In genomic region chr3:50657407-50657806, GRCh38 we compare ENCODE assay signal across 25 cellular contexts. TPM values are rescaled to one million over a fixed set of nuclear protein-coding genes. Genes with fewer than 3 reads are reported as not detected.
"Had no signal": no experiment of that assay in that cellular context is flagged by ENCODE, and none has a peak within 500 bp of the region (broad histone marks: within the 10 kb centered on the region; RNA-seq: fewer than 3 reads in every experiment).

No MANE protein-coding gene starts in this region.

- H3K36me3 ChIP-seq: SJCRH30 had no signal

- H3K27ac ChIP-seq: KMS-11, SJCRH30 had no signal

- H3K27ac Mint-ChIP-seq: activated CD8-positive, alpha-beta T cell treated with anti-CD3 and anti-CD28 coated beads, Interleukin-2, amount 10 ng/mL, durations not matched to agents 7 days and 5 days; brain; WTC11 had no signal

- H3K4me3 ChIP-seq: SJCRH30 had no signal

- H3K36me3 Mint-ChIP-seq: activated naive CD4-positive, alpha-beta T cell treated with anti-CD3 and anti-CD28 coated beads, Interleukin-2, amount 50 U/mL, for 24 hours; brain; WTC11 had no signal

- H3K9me3 Mint-ChIP-seq: activated naive CD4-positive, alpha-beta T cell treated with anti-CD3 and anti-CD28 coated beads, Interleukin-2, amount 50 U/mL, for 24 hours; activated T-cell treated with anti-CD3 and anti-CD28 coated beads, Interleukin-2, amount 50 U/mL, for 4 hours; brain; WTC11 had no signal

- H3K27me3 ChIP-seq: SJCRH30 had no signal

- H3K4me1 ChIP-seq: SJCRH30 had no signal

- H3K4me3 Mint-ChIP-seq: activated CD8-positive, alpha-beta T cell treated with anti-CD3 and anti-CD28 coated beads, Interleukin-2, amount 10 ng/mL, durations not matched to agents 7 days and 5 days; activated naive CD4-positive, alpha-beta T cell treated with anti-CD3 and anti-CD28 coated beads, Interleukin-2, amount 50 U/mL, for 24 hours; activated T-cell treated with anti-CD3 and anti-CD28 coated beads, Interleukin-2, amount 50 U/mL, for 4 hours; brain; WTC11 had no signal

- DNase-seq: activated CD4-positive, alpha-beta T cell treated with anti-CD3 and anti-CD28 coated beads for 48 hours; activated CD4-positive, alpha-beta T cell treated with anti-CD3 and anti-CD28 coated beads, Interleukin-2, amount 50 U/mL, for 4 hours; activated CD4-positive, CD25-positive, alpha-beta regulatory T cell treated with anti-CD3 and anti-CD28 coated beads, Interleukin-2, amount 50 U/mL, for 72 hours; activated CD8-positive, alpha-beta T cell treated with anti-CD3 and anti-CD28 coated beads, Interleukin-2, amount 10 ng/mL, durations not matched to agents 7 days and 5 days; activated T-cell treated with anti-CD3 and anti-CD28 coated beads, Interleukin-2, amount 50 U/mL, for 4 hours; amygdala; NCI-H1092; NCI-H1417; NCI-H2029 treated with DMSO at 0.1 percent for 48 hours; NCI-H345; NCI-H510A; NCI-H69; NK-92 treated with Interleukin-12 subunit alpha and Interleukin-12 subunit beta, amount 100 ng/mL, for 24 hours; OCI-M1; Right ventricle myocardium superior; RPMI8226; SJCRH30; SK-N-SH; T-helper 1 cell had no signal

- ATAC-seq: activated CD8-positive, alpha-beta T cell treated with anti-CD3 and anti-CD28 coated beads, Interleukin-2, amount 10 ng/mL, durations not matched to agents 7 days and 5 days; activated T-cell treated with anti-CD3 and anti-CD28 coated beads, Interleukin-2, amount 50 U/mL, for 4 hours; HepG2; Panc1; WTC11 had no signal

- H3K9me3 ChIP-seq: SJCRH30, SK-N-SH had no signal

- H3K27me3 Mint-ChIP-seq: activated naive CD4-positive, alpha-beta T cell treated with anti-CD3 and anti-CD28 coated beads, Interleukin-2, amount 50 U/mL, for 24 hours had no signal

RNA-seq across cellular contexts. Expression of gene DOCK3, which starts 17.3 kb away (rescaled TPM):
- total RNA-seq: HepG2 had no signal
- polyA plus RNA-seq: HepG2 had no signal
